ENCODE assay signal across 8 cellular contexts in the genomic region with DNA sequence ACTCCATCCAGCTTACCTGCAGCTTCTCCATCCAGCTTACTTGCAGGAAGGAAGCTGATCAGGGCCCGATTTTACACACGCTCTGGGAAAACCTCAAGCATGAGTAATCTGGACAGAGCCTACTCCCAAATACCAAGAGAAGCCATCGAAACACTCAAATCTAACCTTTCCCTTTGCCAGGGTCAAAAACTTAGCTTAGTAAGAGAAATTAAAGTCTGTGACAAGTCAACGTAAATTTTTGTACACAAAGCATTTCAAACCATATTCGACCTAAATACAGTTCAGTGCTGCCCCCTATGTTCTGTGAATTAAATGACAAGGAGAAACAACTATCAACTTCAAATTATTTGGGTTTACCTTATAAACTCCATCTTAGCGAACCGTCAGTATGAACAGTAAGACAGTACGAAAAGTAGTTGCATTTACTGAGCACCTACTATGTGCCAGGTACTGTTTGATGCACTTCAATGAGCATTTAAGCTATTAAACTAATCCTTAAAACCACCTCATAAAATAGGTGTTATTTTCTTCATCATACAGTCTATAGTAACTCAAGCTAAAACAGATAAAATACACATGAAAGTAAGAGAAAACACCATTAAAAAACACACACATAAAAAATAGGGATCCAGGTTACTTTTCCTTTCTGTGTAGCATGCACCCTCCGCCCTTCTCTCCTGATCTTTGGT. TPM values are rescaled to one million over a fixed set of nuclear protein-coding genes. Genes with fewer than 3 reads are reported as not detected.
DNase-seq lines count a peak whose midpoint lies in the region; ATAC-seq and TF ChIP-seq lines count a peak whose summit lies in the region.

No MANE protein-coding gene starts in this region.

- DNase-seq in Right ventricle myocardium superior (no peak), cardiac septum (ENCODE audit: low spot score) (no peak), SJSA1 (ENCODE audit: low read depth in 1 of 2, low spot score in 2 of 2) (peak; percentile 32 to 54), fibroblast of villous mesenchyme (ENCODE audit: low read depth) (peak; percentile 82), smooth muscle cell (lab: John Stamatoyannopoulos, UW; ENCODE audit: unreplicated experiment) (no peak), posterior cingulate gyrus (no peak)

- peaks cover 9% of the 10 kb centered on the region for H3K79me2 ChIP-seq in smooth muscle cell (ENCODE audit: low read depth)

- no peak overlapping the region for H3K4me3 ChIP-seq in SJSA1
- H3K4me3 ChIP-seq in fibroblast of villous mesenchyme (ENCODE audit: low read depth, low read length): no peak overlapping the region
- H3K4me3 ChIP-seq in smooth muscle cell: no peak overlapping the region

- 64% methylated on average over 9 of the region's 9 CpGs for WGBS in smooth muscle cell (ENCODE audit: low lambda C conversion rate)

- H3K36me3 ChIP-seq in SJSA1: peaks cover 50% of the 10 kb centered on the region
- peaks cover 49% of the 10 kb centered on the region for H3K36me3 ChIP-seq in smooth muscle cell (ENCODE audit: low read depth)

- TF ChIP-seq CTCF in fibroblast of villous mesenchyme (IDR thresholded peaks at IDR 0.05; ENCODE audit: insufficient read depth, low read depth, low read length) (peak; percentile 67), smooth muscle cell (IDR thresholded peaks at IDR 0.05; ENCODE audit: borderline replicate concordance, insufficient read depth, poor library complexity, severe bottlenecking) (peak; percentile 54)

- H3K9ac ChIP-seq in smooth muscle cell (ENCODE audit: low read depth): no peak overlapping the region

- H4K20me1 ChIP-seq in smooth muscle cell (ENCODE audit: low read depth): peaks cover 28% of the 10 kb centered on the region

- H3F3A ChIP-seq in smooth muscle cell (ENCODE audit: low read depth): peaks cover 5% of the 10 kb centered on the region

- peak; percentile 62 for ATAC-seq in Right ventricle myocardium superior (ENCODE audit: poor library complexity)
- ATAC-seq in HG03354 (IDR thresholded peaks at IDR 0.05; ENCODE audit: poor library complexity, severe bottlenecking, unreplicated experiment): no peak
- ATAC-seq in GM21723 (IDR thresholded peaks at IDR 0.05; ENCODE audit: unreplicated experiment): no peak

- intact Hi-C loops in Right ventricle myocardium superior (cut with DNase I) (loop anchor here (5.0 kb wide), 1 partner anchor 158 kb away; no protein-coding TSS in a partner anchor), cardiac septum (cut with DNase I) (loop anchor here (2.0 to 5.0 kb wide), 3 partner anchors 38 to 199 kb away; no protein-coding TSS in a partner anchor), posterior cingulate gyrus (cut with DNase I) (no loop called here)

- H3K4me2 ChIP-seq in smooth muscle cell: no peak overlapping the region

- H3K27ac ChIP-seq in SJSA1 (no peak overlapping the region), smooth muscle cell (ENCODE audit: low read depth) (no peak overlapping the region)

- H3K4me1 ChIP-seq in SJSA1 (replicated peaks) (peaks cover 21% of the 10 kb centered on the region), smooth muscle cell (ENCODE audit: low read depth) (no peaks in the 10 kb centered on the region)

- no peaks in the 10 kb centered on the region for H3K9me3 ChIP-seq in SJSA1 (replicated peaks)
- H3K9me3 ChIP-seq in smooth muscle cell (replicated peaks; ENCODE audit: low read depth): no peaks in the 10 kb centered on the region

- no peaks in the 10 kb centered on the region for H3K27me3 ChIP-seq in SJSA1 (replicated peaks)
- H3K27me3 ChIP-seq in smooth muscle cell (ENCODE audit: low read depth): no peaks in the 10 kb centered on the region

- H2AFZ ChIP-seq in smooth muscle cell (ENCODE audit: low read depth): no peak overlapping the region

RNA-seq across cellular contexts. Expression of a gene that starts 36.9 kb away (rescaled TPM):
- total RNA-seq in Right ventricle myocardium superior (22.4 TPM), cardiac septum (32.5 TPM), fibroblast of villous mesenchyme (69.6 and 98.9 TPM in 2 replicates), smooth muscle cell (89.9 and 120 TPM in 2 replicates)
- 67.9 and 71.3 TPM in 2 replicates for total RNA-seq in SJSA1 (2014; rRNA removed; shearing (Covaris generic))
- 68.4 and 69.2 TPM in 2 replicates for polyA plus RNA-seq in smooth muscle cell

Comparison
In these comparisons a context has a peak if more than half of its experiments do, and no peak if none do; other contexts are left out.
1. DNase-seq: peak in SJSA1 (2 of 2) and fibroblast of villous mesenchyme (single experiment); none in Right ventricle myocardium superior (single experiment), cardiac septum (single experiment), smooth muscle cell (single experiment) and posterior cingulate gyrus (0 of 10).